11 cellular contexts compared by ENCODE assay signal in the genomic region with DNA sequence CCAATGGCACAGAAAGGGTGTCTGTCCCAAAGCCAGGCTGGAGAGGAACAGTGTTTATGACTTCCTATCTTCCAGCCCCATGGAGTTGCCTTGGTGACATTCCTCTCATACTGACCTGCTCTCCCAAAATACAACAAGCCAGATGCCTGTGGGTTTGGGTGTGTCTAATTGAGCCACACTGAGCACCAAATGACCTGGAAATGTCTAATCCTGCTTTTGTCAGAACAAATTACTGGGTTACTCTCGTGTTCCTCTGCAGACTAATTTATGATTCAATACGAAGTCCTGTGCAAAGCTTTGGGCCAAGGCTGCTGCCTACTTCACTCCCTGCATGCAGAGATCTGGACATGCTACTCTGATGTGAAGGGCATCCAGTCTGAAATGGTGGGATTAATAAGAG.
DNase-seq lines count a peak whose midpoint lies in the region; TF ChIP-seq lines count a peak whose summit lies in the region.
"Had no signal": no experiment of that assay in that cellular context is flagged by ENCODE, and none has a peak within 500 bp of the region (broad histone marks: within the 10 kb centered on the region; RNA-seq: fewer than 3 reads in every experiment).

No MANE protein-coding gene starts in this region.

- H3K9me3 Mint-ChIP-seq in glutamatergic neuron (ENCODE audit: unreplicated experiment) (peaks cover 2% of the 10 kb centered on the region), immature natural killer cell (peaks cover 0 to 5% (median 2%) of the 10 kb centered on the region in 6 donors)

- H2AFZ ChIP-seq in PC-9: no peak overlapping the region

- POLR2A ChIA-PET in PC-9 (lab: Charles Lee; ENCODE audit: unreplicated experiment): interaction anchor here (0.5 to 0.6 kb wide), 2 partner anchors 184 to 1039 kb away, joined by 3 to 5 read pairs; no protein-coding TSS in a partner anchor

- H3K36me3 ChIP-seq in PC-9 (ENCODE audit: low read depth): no peaks in the 10 kb centered on the region; the same call in 1 of the 2 replicates
- H3K36me3 ChIP-seq in testis (ENCODE audit: low read depth, missing control alignments): no peaks in the 10 kb centered on the region

- TF ChIP-seq CTCF in PC-9 (conservative IDR thresholded peaks at IDR 0.05) (no peak), fibroblast of the aortic adventitia (IDR thresholded peaks at IDR 0.05; ENCODE audit: insufficient read depth, low read length) (no peak), testis (IDR thresholded peaks at IDR 0.05) (no peak), glutamatergic neuron (IDR thresholded peaks at IDR 0.05; ENCODE audit: partially characterized antibody, unreplicated experiment) (no peak)

- H4K20me1 ChIP-seq in PC-9 (ENCODE audit: insufficient read depth): no peaks in the 10 kb centered on the region

- no peaks in the 10 kb centered on the region for H3K9me2 ChIP-seq in PC-9 (ENCODE audit: insufficient read depth)

- TF ChIP-seq POLR2A in testis (IDR thresholded peaks at IDR 0.05): no peak

- CTCF ChIA-PET in PC-9 (lab: Charles Lee): no interaction called here

- H3K9me3 ChIP-seq in PC-9 (ENCODE audit: insufficient read depth, low read depth): no peaks in the 10 kb centered on the region
- no peaks in the 10 kb centered on the region for H3K9me3 ChIP-seq in testis

- peaks cover 14% of the 10 kb centered on the region for H3K4me1 Mint-ChIP-seq in glutamatergic neuron (ENCODE audit: low read depth, unreplicated experiment)
- H3K4me1 Mint-ChIP-seq in immature natural killer cell: no peaks in the 10 kb centered on the region

- H3K79me2 ChIP-seq in PC-9 (ENCODE audit: low read depth): no peaks in the 10 kb centered on the region

- no peaks in the 10 kb centered on the region for H3K27me3 ChIP-seq in PC-9 (ENCODE audit: insufficient read depth, low read depth)
- no peaks in the 10 kb centered on the region for H3K27me3 ChIP-seq in testis

- H3F3A ChIP-seq in PC-9 (ENCODE audit: insufficient read depth, low read depth): peaks cover 15% of the 10 kb centered on the region

- WGBS in testis, 2 donors: 42 to 58% methylated on average over 2 of the region's 2 CpGs

- peak overlapping the region; percentile 53 for H3K4me2 ChIP-seq in PC-9
- H3K4me2 ChIP-seq: smooth muscle cell had no signal

- H3K4me3 Mint-ChIP-seq in glutamatergic neuron (ENCODE audit: unreplicated experiment): no peak overlapping the region
- no peak overlapping the region for H3K4me3 Mint-ChIP-seq in immature natural killer cell

- no peak overlapping the region for H3K27ac Mint-ChIP-seq in glutamatergic neuron (ENCODE audit: unreplicated experiment)
- H3K27ac Mint-ChIP-seq in immature natural killer cell: no peak overlapping the region

- H3K4me1 ChIP-seq in PC-9 (replicated peaks; ENCODE audit: insufficient read depth) (peaks cover 25% of the 10 kb centered on the region), testis (no peaks in the 10 kb centered on the region)

- H3K36me3 Mint-ChIP-seq in glutamatergic neuron (ENCODE audit: unreplicated experiment) (no peaks in the 10 kb centered on the region), immature natural killer cell (no peaks in the 10 kb centered on the region)

- DNase-seq in DMS79 treated with DMSO at 0.1 percent for 48 hours (lab: John Stamatoyannopoulos, UW): peak; percentile 47
- DNase-seq in PC-9: peak; percentile 75 to 94
- DNase-seq in fibroblast of the aortic adventitia (ENCODE audit: low read depth): peak; percentile 96
- peak; percentile 83 for DNase-seq in renal cortical epithelial cell (ENCODE audit: low read depth)
- no peak for DNase-seq in stimulated activated naive CD4-positive, alpha-beta T cell (lab: John Stamatoyannopoulos, UW)
- DNase-seq in testis: no peak
- DNase-seq in glutamatergic neuron: no peak
- no peak for DNase-seq in immature natural killer cell
- DNase-seq: activated naive CD4-positive, alpha-beta T cell treated with Interleukin-2 at 50 U/mL for 16 hours; NCI-H2171 treated with DMSO at 0.1 percent for 48 hours had no signal

- H3K4me3 ChIP-seq in PC-9 (no peak overlapping the region), fibroblast of the aortic adventitia (ENCODE audit: low read depth, low read length) (no peak overlapping the region), testis (no peak overlapping the region)
- H3K4me3 ChIP-seq: smooth muscle cell had no signal

- 0 out of 2 replicates have a peak overlapping the region, but pooled peaks have one; percentile 3 for H3K27ac ChIP-seq in PC-9
- no peak overlapping the region for H3K27ac ChIP-seq in testis

- H3K27me3 Mint-ChIP-seq in glutamatergic neuron (ENCODE audit: unreplicated experiment) (no peaks in the 10 kb centered on the region), immature natural killer cell (ENCODE audit: low read depth in 3 of 3) (peaks cover 2% of the 10 kb centered on the region in 3 donors)

- no TSS peak for BruUV-seq in PC-9 (replicated peaks; lab: Mats Ljungman, UMichigan)

- intact Hi-C loops in PC-9 (cut with micrococcal nuclease; ENCODE audit: unreplicated experiment): loop anchor here (5.0 to 10.0 kb wide), 2 partner anchors 106 to 463 kb away; a partner anchor contains a TSS
- intact Hi-C loops in testis (cut with DNase I; ENCODE audit: low total_unique reads): no loop called here

Comparison
In these comparisons a context has a peak if more than half of its experiments do, and no peak if none do; other contexts are left out.
1. DNase-seq: peak in DMS79 treated with DMSO at 0.1 percent for 48 hours (single experiment), PC-9 (2 of 2), fibroblast of the aortic adventitia (single experiment) and renal cortical epithelial cell (single experiment); none in stimulated activated naive CD4-positive, alpha-beta T cell (0 of 6), testis (single experiment), glutamatergic neuron (single experiment) and immature natural killer cell (0 of 3).